21 cellular contexts compared by ENCODE assay signal in the genomic region with DNA sequence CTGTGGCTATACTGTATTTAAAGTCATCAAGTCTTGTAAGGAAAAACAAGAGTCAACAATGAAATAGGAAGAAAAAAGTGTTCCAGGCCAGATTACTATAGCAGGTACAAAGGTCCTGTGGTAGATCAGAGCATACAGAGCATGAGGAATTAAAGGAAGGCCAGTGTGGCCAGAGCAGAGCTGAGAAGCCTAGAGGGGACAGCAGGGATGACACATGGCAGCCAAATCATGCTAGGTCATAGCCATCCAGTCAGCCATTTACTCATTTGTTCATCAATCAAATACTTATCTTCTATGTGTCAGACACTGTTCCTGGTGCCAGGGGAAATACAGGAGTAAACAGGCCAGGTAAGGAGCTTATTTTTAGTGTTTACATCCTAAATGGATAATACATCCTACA. TPM values are rescaled to one million over a fixed set of nuclear protein-coding genes. Genes with fewer than 3 reads are reported as not detected.
DNase-seq lines count a peak whose midpoint lies in the region; ATAC-seq, FAIRE-seq and TF ChIP-seq lines count a peak whose summit lies in the region.
"Had no signal": no experiment of that assay in that cellular context is flagged by ENCODE, and none has a peak within 500 bp of the region (broad histone marks: within the 10 kb centered on the region; RNA-seq: fewer than 3 reads in every experiment).

No MANE protein-coding gene starts in this region.

- no peak overlapping the region for H3K56ac ChIP-seq in H1 (replicated peaks; ENCODE audit: insufficient read length, low read depth, low read length)

- no peak for DNase-seq in GM23338 (ENCODE audit: low spot score)
- peak; percentile 9 for DNase-seq in NCI-H69 (lab: John Stamatoyannopoulos, UW)
- no peak for DNase-seq in H1 (ENCODE audit: low read depth in 1 of 2, low spot score in 2 of 2)
- DNase-seq in foreskin keratinocyte, result no peak
- DNase-seq in WERI-Rb-1, result no peak
- DNase-seq in natural killer cell, result no peak
- no peak for DNase-seq in iPS-NIHi7 (ENCODE audit: extremely low spot score)
- DNase-seq in G401 (ENCODE audit: low spot score), result no peak
- DNase-seq: BE2C; CD4-positive, alpha-beta memory T cell; DMS79; EL; GDM1; H7 had no signal

- TF ChIP-seq POLR2A in H1 (IDR thresholded peaks at IDR 0.05; ENCODE audit: control extremely low read depth in 1 of 2, low read depth in 2 of 2, low read length in 2 of 2), result no peak

- no peaks in the 10 kb centered on the region; the same call in 1 of the 2 replicates for H3K23me2 ChIP-seq in H1 (ENCODE audit: low read depth, low read length)

- intact Hi-C loops in natural killer cell (cut with micrococcal nuclease), result no loop called here

- no peak overlapping the region for H3K14ac ChIP-seq in H1 (ENCODE audit: insufficient read length)

- H3K36me3 Mint-ChIP-seq in GM23338 (ENCODE audit: low read depth) (peaks cover 20% of the 10 kb centered on the region), natural killer cell (no peaks in the 10 kb centered on the region)
- H3K36me3 Mint-ChIP-seq: CD4-positive, alpha-beta memory T cell had no signal

- H3K4me2 ChIP-seq in GM23338 (no peak overlapping the region), H1 (ENCODE audit: insufficient read depth in 1 of 2, low read depth in 2 of 2, low read length in 2 of 2) (no peak overlapping the region)

- in situ Hi-C loops in G401 (cut with HindIII; ENCODE audit: low sequenced_read_pairs), result no loop called here

- H3F3A ChIP-seq in GM23338 (replicated peaks; ENCODE audit: low read depth), result no peaks in the 10 kb centered on the region; the same call in 1 of the 2 replicates

- H3K4me1 ChIP-seq in GM23338 (ENCODE audit: insufficient read depth) (peaks cover 56% of the 10 kb centered on the region), H1 (replicated peaks in 1 of 4; ENCODE audit: control insufficient read depth in 3 of 4, insufficient read depth in 4 of 4, low read length in 3 of 4) (peaks cover 1 to 18% (median 6%) of the 10 kb centered on the region in 4 experiments; a peak in 3 of 7 replicates), foreskin keratinocyte (peaks cover 2% of the 10 kb centered on the region)
- H3K4me1 ChIP-seq: BE2C had no signal

- no peak overlapping the region for H2BK5ac ChIP-seq in H1 (ENCODE audit: low read depth, low read length)

- H3K4me1 Mint-ChIP-seq in GM23338 (peaks cover 62% of the 10 kb centered on the region), natural killer cell (no peaks in the 10 kb centered on the region)
- H3K4me1 Mint-ChIP-seq: CD4-positive, alpha-beta memory T cell had no signal

- H3K4me3 ChIP-seq in GM23338, result no peak overlapping the region
- H3K4me3 ChIP-seq in H1 (ENCODE audit: extremely low read depth in 1 of 4, insufficient read depth in 2 of 4, low read depth in 3 of 4, low read length in 4 of 4), result no peak overlapping the region
- no peak overlapping the region for H3K4me3 ChIP-seq in WERI-Rb-1 (ENCODE audit: low read depth, low read length)

- H2AFZ ChIP-seq in GM23338, result no peak overlapping the region
- H2AFZ ChIP-seq in H1 (ENCODE audit: low read length), result no peak overlapping the region

- TF ChIP-seq EP300 in H1 (IDR thresholded peaks at IDR 0.05; ENCODE audit: borderline replicate concordance in 1 of 2, low read depth in 2 of 2, low read length in 2 of 2), result no peak

- H3K18ac ChIP-seq in H1 (ENCODE audit: extremely low read depth, low read length), result no peak overlapping the region

- peaks cover 100% of the 10 kb centered on the region for H3K79me2 ChIP-seq in GM23338 (replicated peaks; ENCODE audit: insufficient read depth)
- H3K79me2 ChIP-seq in H1 (ENCODE audit: control insufficient read depth in 1 of 2, insufficient read depth in 2 of 2, low read length in 2 of 2), result peaks cover 8 to 97% of the 10 kb centered on the region in 2 experiments

- no peak overlapping the region for H2BK20ac ChIP-seq in H1 (ENCODE audit: low read length)

- H3K4ac ChIP-seq in H1 (replicated peaks; ENCODE audit: insufficient read length, low read depth, low read length), result no peak overlapping the region

- peak; percentile 22; the same call in 1 of the 3 replicates for ATAC-seq in GM23338
- peak; percentile 55 for ATAC-seq in foreskin keratinocyte
- no peak for ATAC-seq in natural killer cell
- ATAC-seq: HepG2 had no signal

- H4K8ac ChIP-seq in H1 (ENCODE audit: extremely low read depth, insufficient read depth, low read length), result no peak overlapping the region

- H3K36me3 ChIP-seq in GM23338 (ENCODE audit: insufficient read depth) (no peaks in the 10 kb centered on the region), H1 (ENCODE audit: control insufficient read depth in 2 of 4, insufficient read depth in 4 of 4, low read length in 3 of 4) (no peaks in the 10 kb centered on the region; a peak in 1 of 8 replicates), WERI-Rb-1 (peaks cover 11% of the 10 kb centered on the region)
- H3K36me3 ChIP-seq: BE2C had no signal

- no peak overlapping the region for H2BK12ac ChIP-seq in H1 (ENCODE audit: low read depth, low read length)

- H3K27me3 ChIP-seq in GM23338 (ENCODE audit: insufficient read depth) (no peaks in the 10 kb centered on the region), H1 (replicated peaks in 1 of 4; ENCODE audit: control insufficient read depth in 3 of 4, extremely low read depth in 1 of 4, insufficient read depth in 3 of 4, low read length in 3 of 4) (no peaks in the 10 kb centered on the region), foreskin keratinocyte (peaks cover 3% of the 10 kb centered on the region), WERI-Rb-1 (ENCODE audit: insufficient read depth, low read depth, severe bottlenecking) (no peaks in the 10 kb centered on the region)
- H3K27me3 ChIP-seq: BE2C had no signal

- no peak overlapping the region for H2BK15ac ChIP-seq in H1 (ENCODE audit: low read length)

- H3K79me1 ChIP-seq in H1 (ENCODE audit: low read depth, low read length), result peaks cover 15% of the 10 kb centered on the region

- no peak overlapping the region for H3K9ac ChIP-seq in H1 (replicated peaks in 1 of 4; ENCODE audit: extremely low read depth in 1 of 4, low read depth in 3 of 4, low read length in 3 of 4)

- H3K9me2 ChIP-seq in GM23338 (ENCODE audit: insufficient read depth), result no peaks in the 10 kb centered on the region

- H4K91ac ChIP-seq in H1 (replicated peaks; ENCODE audit: insufficient read length, low read length), result no peak overlapping the region

- no peak for FAIRE-seq in H1 (lab: Jason Lieb, UNC)
- FAIRE-seq: A204.1, GM12892, GM19239, HepG2 had no signal

- H4K5ac ChIP-seq in H1 (ENCODE audit: insufficient read length, low read depth, low read length), result no peak overlapping the region

- H3K23ac ChIP-seq in H1 (ENCODE audit: insufficient read length), result no peak overlapping the region

- POLR2A ChIA-PET in H1 (lab: Charles Lee; ENCODE audit: partially characterized antibody), result no interaction called here

- H2BK120ac ChIP-seq in H1 (replicated peaks; ENCODE audit: low read depth, low read length), result no peak overlapping the region

- no peak overlapping the region for H3K4me3 Mint-ChIP-seq in GM23338
- no peak overlapping the region for H3K4me3 Mint-ChIP-seq in natural killer cell
- H3K4me3 Mint-ChIP-seq: CD4-positive, alpha-beta memory T cell had no signal

- no peak for TF ChIP-seq RAD21 in H1 (IDR thresholded peaks at IDR 0.05 in 1 of 2, conservative IDR thresholded peaks at IDR 0.05 in 1 of 2; ENCODE audit: low read depth in 2 of 2, low read length in 2 of 2)

- CTCF ChIA-PET in H1 (lab: Charles Lee; ENCODE audit: partially characterized antibody), result interaction anchor here (0.9 to 6.3 kb wide), 5 partner anchors 15 to 43 kb away, joined by 3 to 39 read pairs (median 4); partner anchors contain the start of gene ADD2

- H4K20me1 ChIP-seq in GM23338 (replicated peaks; ENCODE audit: insufficient read depth) (peaks cover 87% of the 10 kb centered on the region), H1 (replicated peaks in 1 of 2; ENCODE audit: control insufficient read depth in 1 of 2, insufficient read depth in 2 of 2, low read length in 2 of 2) (peaks cover 14% of the 10 kb centered on the region in 2 experiments)

- H2AK5ac ChIP-seq in H1 (ENCODE audit: low read depth, low read length), result no peak overlapping the region

- peaks cover 0 to 4% of the 10 kb centered on the region in 2 experiments; a peak in 1 of 4 replicates for H3K9me3 ChIP-seq in H1 (ENCODE audit: insufficient read depth in 2 of 2, low read depth in 1 of 2, low read length in 1 of 2)
- no peaks in the 10 kb centered on the region for H3K9me3 ChIP-seq in WERI-Rb-1 (ENCODE audit: severe bottlenecking)
- H3K9me3 ChIP-seq: BE2C had no signal

- H3K27me3 Mint-ChIP-seq in GM23338 (ENCODE audit: insufficient read depth, low read depth, poor library complexity), result no peaks in the 10 kb centered on the region
- peaks cover 27 to 31% of the 10 kb centered on the region in 2 donors for H3K27me3 Mint-ChIP-seq in natural killer cell (ENCODE audit: low read depth in 2 of 2)

- peak in 1 of 2 experiments; percentile 17; a peak in 1 of 4 replicates for TF ChIP-seq CTCF in GM23338 (conservative IDR thresholded peaks at IDR 0.05; ENCODE audit: low read depth in 2 of 2)
- no peak for TF ChIP-seq CTCF in H1 (IDR thresholded peaks at IDR 0.05; ENCODE audit: control extremely low read depth in 1 of 3, insufficient read depth in 1 of 3, low read depth in 1 of 3, low read length in 3 of 3)
- no peak for TF ChIP-seq CTCF in foreskin keratinocyte (conservative IDR thresholded peaks at IDR 0.05)
- no peak for TF ChIP-seq CTCF in WERI-Rb-1 (IDR thresholded peaks at IDR 0.05; ENCODE audit: low read depth, low read length)
- no peak for TF ChIP-seq CTCF in natural killer cell (IDR thresholded peaks at IDR 0.05)

- H3K9me3 Mint-ChIP-seq in GM23338 (no peaks in the 10 kb centered on the region), natural killer cell (peaks cover 0 to 2% of the 10 kb centered on the region in 2 donors)

- H3K27ac Mint-ChIP-seq in GM23338 (peak overlapping the region; percentile 10; the same call in 1 of the 2 replicates), natural killer cell (no peak overlapping the region)
- H3K27ac Mint-ChIP-seq: CD4-positive, alpha-beta memory T cell had no signal

- H3K27ac ChIP-seq in GM23338 (ENCODE audit: low read depth) (no peak overlapping the region), H1 (ENCODE audit: low read depth, low read length) (no peak overlapping the region), foreskin keratinocyte (no peak overlapping the region), WERI-Rb-1 (no peak overlapping the region)
- H3K27ac ChIP-seq: C4-2B had no signal

RNA-seq across cellular contexts. Expression of gene ADD2, which starts 24.3 kb away (rescaled TPM):
- 138 and 223 TPM in 2 replicates for total RNA-seq in GM23338 (2014; rRNA removed; shearing (Covaris generic))
- polyA plus RNA-seq in GM23338 (2016; fragmentation: Nextera tagmentation; extraction: Ambion mirVana) (34.6 and 40.2 TPM in 2 replicates), H1 (2011; rRNA removed) (58.5 and 96.4 TPM in 2 replicates), foreskin keratinocyte (0.07 and 0.87 TPM in 2 replicates)
- 166 and 170 TPM in 2 replicates for total RNA-seq in H1 (2021; fragmentation: NEBNext Ultra II Directional; extraction: Animal tissue kit (Norgen Biotek cat#: 25700))
- 66.2 TPM for polyA plus RNA-seq in H1 (2011; cell fraction: cytosol; rRNA removed)
- 190 TPM for polyA plus RNA-seq in H1 (2011; cell fraction: nucleus; rRNA removed)
- polyA plus RNA-seq in H1 (2012, experiment 1 of 2), result 55.1 to 70.6 TPM (median 63.9 TPM) in 4 replicates
- 30.9 TPM for polyA plus RNA-seq in H1 (2012, experiment 2 of 2)
- polyA plus RNA-seq in H1 (2013, experiment 1 of 2), result 111 TPM
- 117 TPM for polyA plus RNA-seq in H1 (2013, experiment 2 of 2)
- polyA minus RNA-seq in H1 (2011; rRNA and poly(A)+ RNA removed), result 167 and 226 TPM in 2 replicates
- 108 TPM for polyA minus RNA-seq in H1 (2011; cell fraction: cytosol; rRNA and poly(A)+ RNA removed)
- polyA minus RNA-seq in H1 (2011; cell fraction: nucleus; rRNA and poly(A)+ RNA removed), result 75.9 TPM
- total RNA-seq in foreskin keratinocyte (0.18 and 1.8 TPM in 2 replicates), natural killer cell (1 to 10 TPM in 1 of 3 donors, under 1 TPM in 2; 0.16 to 1.4 (median 0.40) TPM)
- total RNA-seq in G401 (2014; rRNA removed; shearing (Covaris generic)), result 0.61 TPM in 1 of 2 replicates, not detected in the other

RNA-seq across cellular contexts. Expression of gene FIGLA, which starts 46.8 kb away (rescaled TPM):
- not detected in 2 replicates for total RNA-seq in GM23338 (2014; rRNA removed; shearing (Covaris generic))
- polyA plus RNA-seq in GM23338 (2016; fragmentation: Nextera tagmentation; extraction: Ambion mirVana) (not detected in 2 replicates), H1 (2011; rRNA removed) (not detected in 2 replicates), foreskin keratinocyte (not detected in 2 replicates)
- not detected in 2 replicates for total RNA-seq in H1 (2021; fragmentation: NEBNext Ultra II Directional; extraction: Animal tissue kit (Norgen Biotek cat#: 25700))
- polyA plus RNA-seq in H1 (2011; cell fraction: cytosol; rRNA removed), result not detected
- polyA plus RNA-seq in H1 (2011; cell fraction: nucleus; rRNA removed), result not detected
- not detected in 4 replicates for polyA plus RNA-seq in H1 (2012, experiment 1 of 2)
- polyA plus RNA-seq in H1 (2012, experiment 2 of 2), result not detected
- polyA plus RNA-seq in H1 (2013, experiment 1 of 2), result not detected
- polyA plus RNA-seq in H1 (2013, experiment 2 of 2), result not detected
- polyA minus RNA-seq in H1 (2011; rRNA and poly(A)+ RNA removed), result not detected in 2 replicates
- polyA minus RNA-seq in H1 (2011; cell fraction: cytosol; rRNA and poly(A)+ RNA removed), result not detected
- polyA minus RNA-seq in H1 (2011; cell fraction: nucleus; rRNA and poly(A)+ RNA removed), result not detected
- total RNA-seq in foreskin keratinocyte (not detected in 2 replicates), natural killer cell (not detected)
- total RNA-seq in G401 (2014; rRNA removed; shearing (Covaris generic)), result not detected in 2 replicates
- total RNA-seq: CD4-positive, alpha-beta memory T cell; H7; HepG2; HT1080 had no signal
- polyA plus RNA-seq: AG04450; CD4-positive, alpha-beta memory T cell; HepG2 had no signal

Comparison
In these comparisons a context has a peak if more than half of its experiments do, and no peak if none do; other contexts are left out.
1. ATAC-seq: peak in GM23338 (single experiment) and foreskin keratinocyte (single experiment); none in natural killer cell (0 of 3).
2. RNA of gene ADD2, which starts 24.3 kb away (total RNA-seq): 138 to 223 TPM in GM23338 and 166 to 170 TPM in H1; 0.61 TPM in G401, 0.16 to 1.4 TPM in natural killer cell and 0.18 to 1.8 TPM in foreskin keratinocyte; every median in the first group is over 10 times any median in the second.